Comparison of ENCODE assay signal across 8 cellular contexts in the genomic region with DNA sequence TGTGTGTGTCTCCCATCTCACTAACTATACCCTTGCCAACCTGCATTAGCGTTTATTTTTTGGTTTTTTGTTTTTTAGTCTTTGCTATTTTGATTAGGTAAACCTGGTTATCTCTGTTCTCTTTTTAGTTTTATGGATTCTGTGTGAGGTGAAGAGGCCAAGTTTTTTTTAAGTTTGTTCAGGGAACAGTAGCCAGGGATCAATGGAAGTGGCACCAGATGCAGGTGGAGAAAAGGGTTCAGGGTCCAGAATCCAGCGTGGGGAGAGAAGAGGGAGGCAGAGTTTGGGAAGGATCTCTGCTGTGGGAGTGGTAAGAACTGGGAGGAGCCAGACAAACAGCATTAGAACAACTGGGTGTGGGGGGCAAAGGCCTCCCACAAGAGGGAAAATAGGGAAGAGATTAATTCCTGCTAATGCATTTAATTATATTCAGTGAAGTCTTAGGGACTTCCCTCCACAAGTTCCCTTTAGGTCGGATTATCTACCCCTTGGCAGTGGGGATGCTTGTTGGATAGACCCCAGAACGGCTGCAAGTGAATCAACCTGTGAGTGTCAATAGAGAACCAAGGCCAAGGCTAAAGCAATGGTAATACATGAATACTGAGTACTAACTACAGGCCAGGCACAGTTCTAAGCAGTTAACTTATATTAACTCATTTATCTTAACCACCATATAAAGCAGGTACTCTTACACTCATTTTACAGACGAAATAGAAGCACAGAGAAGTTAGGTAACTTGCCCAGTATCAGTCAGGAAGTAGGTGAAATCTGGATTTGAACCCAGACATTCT. TPM values are rescaled to one million over a fixed set of nuclear protein-coding genes. Genes with fewer than 3 reads are reported as not detected.
A peak's percentile ranks its signal among the peaks of the same experiment; 100 is the strongest.
DNase-seq lines count a peak whose midpoint lies in the region; ATAC-seq, FAIRE-seq and TF ChIP-seq lines count a peak whose summit lies in the region.

No MANE protein-coding gene starts in this region.

- RAD21 ChIA-PET in HCT116 (lab: Charles Lee; ENCODE audit: low non-redundant PET in 1 of 2, low total read pairs in 2 of 2, uncharacterized antibody in 2 of 2, unreplicated experiment in 2 of 2), result no interaction called here

- no peak for TF ChIP-seq EP300 in gastroesophageal sphincter (IDR thresholded peaks at IDR 0.05)

- no peak for FAIRE-seq in small intestine (lab: Jason Lieb, UNC)

- TSS peak; percentile 96 for BruUV-seq in HCT116 (replicated peaks; lab: Mats Ljungman, UMichigan)

- H3K79me2 ChIP-seq in HCT116 (ENCODE audit: insufficient read depth, low read length), result peaks cover 42% of the 10 kb centered on the region

- no peaks in the 10 kb centered on the region for H4K20me1 ChIP-seq in HCT116 (ENCODE audit: insufficient read depth)

- CTCF ChIA-PET in HCT116 (lab: Charles Lee), result interaction anchor here (0.9 to 2.0 kb wide), 3 partner anchors 11 to 73 kb away, joined by 3 to 11 read pairs (median 4); a partner anchor contains a TSS

- WGBS in gastroesophageal sphincter (ENCODE audit: low coverage in 1 of 2), 2 donors, result 66 to 71% methylated on average over 4 to 5 of the region's 5 CpGs
- WGBS in small intestine, 3 donors, result 15 to 57% (median 21%) methylated on average over 5 of the region's 5 CpGs

- H3K27ac ChIP-seq in HCT116 (ENCODE audit: low read depth, low read length) (peak overlapping the region; percentile 86), gastroesophageal sphincter (peak overlapping the region in 3 of 4 donors; percentile 78 to 85 (median 85)), small intestine (ENCODE audit: low read depth in 1 of 2, low read length in 1 of 2) (peak overlapping the region; percentile 60 to 95)

- TF ChIP-seq POLR2A in HCT116 (IDR thresholded peaks at IDR 0.05; ENCODE audit: borderline replicate concordance, extremely low read depth, insufficient read depth, insufficient read length) (no peak), gastroesophageal sphincter (IDR thresholded peaks at IDR 0.05) (no peak)

- H3K4me1 ChIP-seq in HCT116 (ENCODE audit: control insufficient read depth in 1 of 2, insufficient read depth in 2 of 2, low read length in 2 of 2), result peaks cover 30 to 50% of the 10 kb centered on the region in 2 experiments; a peak in 3 of 4 replicates
- H3K4me1 ChIP-seq in gastroesophageal sphincter, result peaks cover 0 to 51% (median 27%) of the 10 kb centered on the region in 3 donors
- peaks cover 4 to 12% of the 10 kb centered on the region in 2 donors for H3K4me1 ChIP-seq in small intestine (ENCODE audit: control insufficient read depth in 2 of 2, insufficient read depth in 1 of 2, low read depth in 1 of 2, low read length in 1 of 2)

- peak overlapping the region; percentile 100 for H3K4me2 ChIP-seq in HCT116 (ENCODE audit: low read length)

- intact Hi-C loops in HCT116 (cut with micrococcal nuclease), result no loop called here

- peak overlapping the region; percentile 99 for H3K9ac ChIP-seq in HCT116 (ENCODE audit: low read length)

- peak overlapping the region; percentile 98 for H3K27ac Mint-ChIP-seq in T-helper 17 cell

- H3K36me3 ChIP-seq in HCT116 (ENCODE audit: control insufficient read depth in 1 of 2, insufficient read depth in 2 of 2, low read length in 2 of 2), result no peaks in the 10 kb centered on the region
- no peaks in the 10 kb centered on the region for H3K36me3 ChIP-seq in gastroesophageal sphincter
- no peaks in the 10 kb centered on the region for H3K36me3 ChIP-seq in small intestine (ENCODE audit: control insufficient read depth in 2 of 2, insufficient read depth in 2 of 2, low read length in 2 of 2)

- H3K4me3 ChIP-seq in HCT116 (replicated peaks in 1 of 2; ENCODE audit: low read depth in 1 of 2, low read length in 2 of 2) (peak overlapping the region; percentile 88 to 95), gastroesophageal sphincter (peak overlapping the region; percentile 37 to 66), small intestine (ENCODE audit: low read depth in 1 of 2, low read length in 2 of 2) (no peak overlapping the region)

- H3K27me3 Mint-ChIP-seq in T-helper 17 cell, result no peaks in the 10 kb centered on the region

- no peaks in the 10 kb centered on the region for H3K9me3 ChIP-seq in HCT116 (ENCODE audit: control insufficient read depth in 1 of 2, insufficient read depth in 1 of 2, low read depth in 1 of 2, low read length in 2 of 2)
- H3K9me3 ChIP-seq in T-helper 17 cell (ENCODE audit: control insufficient read depth, low read length, poor library complexity, severe bottlenecking), result no peaks in the 10 kb centered on the region
- H3K9me3 ChIP-seq in gastroesophageal sphincter, result no peaks in the 10 kb centered on the region
- no peaks in the 10 kb centered on the region for H3K9me3 ChIP-seq in small intestine (ENCODE audit: control insufficient read depth, low read depth)

- H3K4me1 Mint-ChIP-seq in T-helper 17 cell, result peaks cover 58% of the 10 kb centered on the region

- DNase-seq in HCT116 (ENCODE audit: low read depth, low spot score) (no peak), T-helper 17 cell (no peak), small intestine (peak; percentile 94), nucleus accumbens (lab: John Stamatoyannopoulos, UW) (no peak), NCI-H748 (lab: John Stamatoyannopoulos, UW; ENCODE audit: unreplicated experiment) (no peak)

- TF ChIP-seq RAD21 in HCT116 (IDR thresholded peaks at IDR 0.05; ENCODE audit: low read depth), result no peak

- H3K27me3 ChIP-seq in HCT116 (ENCODE audit: insufficient read depth, low read length) (no peaks in the 10 kb centered on the region), gastroesophageal sphincter (no peaks in the 10 kb centered on the region), small intestine (ENCODE audit: control insufficient read depth in 2 of 2, insufficient read depth in 2 of 2, low read length in 2 of 2) (no peaks in the 10 kb centered on the region)

- H3K36me3 Mint-ChIP-seq in T-helper 17 cell (ENCODE audit: low read depth), result peaks cover 4% of the 10 kb centered on the region

- H3K9me2 ChIP-seq in HCT116 (ENCODE audit: insufficient read depth), result no peaks in the 10 kb centered on the region

- POLR2A ChIA-PET in HCT116 (lab: Charles Lee), result interaction anchor here (2.3 kb wide), 1 partner anchor 71 kb away, joined by 17 read pairs; a partner anchor contains a TSS

- ATAC-seq in HCT116, result no peak
- no peak for ATAC-seq in T-helper 17 cell
- ATAC-seq in gastroesophageal sphincter, result no peak
- ATAC-seq in GM19452 (IDR thresholded peaks at IDR 0.05; ENCODE audit: unreplicated experiment), result no peak
- ATAC-seq in GM18520 (IDR thresholded peaks at IDR 0.05; ENCODE audit: unreplicated experiment), result no peak

- H2AFZ ChIP-seq in HCT116 (ENCODE audit: low read depth, low read length, poor library complexity, severe bottlenecking), result no peak overlapping the region

- TF ChIP-seq CTCF in HCT116 (IDR thresholded peaks at IDR 0.05 in 2 of 3, conservative IDR thresholded peaks at IDR 0.05 in 1 of 3; ENCODE audit: borderline replicate concordance in 1 of 3, insufficient read depth in 1 of 3, low read depth in 2 of 3, low read length in 2 of 3), result no peak
- no peak for TF ChIP-seq CTCF in gastroesophageal sphincter (IDR thresholded peaks at IDR 0.05)

- peak overlapping the region; percentile 99 for H3K4me3 Mint-ChIP-seq in T-helper 17 cell

TF ChIP-seq in HCT116, 20 proteins besides CTCF, POLR2A, EP300 and RAD21 (continues in another document):
- TF ChIP-seq YY1 (IDR thresholded peaks at IDR 0.05; ENCODE audit: extremely low read depth, insufficient replicate concordance, low read depth, low read length), result no peak
- no peak for TF ChIP-seq CEBPB (IDR thresholded peaks at IDR 0.05; ENCODE audit: low read depth)
- TF ChIP-seq FOSL1 (IDR thresholded peaks at IDR 0.05; ENCODE audit: low read depth), result no peak
- TF ChIP-seq ZNF274 (IDR thresholded peaks at IDR 0.05; ENCODE audit: low read depth, low read length), result no peak
- TF ChIP-seq POLR2AphosphoS5 (IDR thresholded peaks at IDR 0.05; ENCODE audit: low read depth, low read length), result no peak
- no peak for TF ChIP-seq SIN3A (IDR thresholded peaks at IDR 0.05; ENCODE audit: low read depth)
- no peak for TF ChIP-seq JUND (IDR thresholded peaks at IDR 0.05)
- TF ChIP-seq ELF1 (IDR thresholded peaks at IDR 0.05; ENCODE audit: borderline replicate concordance, low read depth), result no peak
- TF ChIP-seq CBX3 (IDR thresholded peaks at IDR 0.05; ENCODE audit: low read depth), result no peak

RNA-seq across cellular contexts. Expression of a gene that starts 0.6 kb away (rescaled TPM):
- total RNA-seq in HCT116 (2021; ENCODE audit: unreplicated experiment) (0.76 TPM), T-helper 17 cell (not detected), gastroesophageal sphincter (not detected)
- polyA plus RNA-seq in HCT116 (2012), result 0.16 and 0.34 TPM in 2 replicates
- polyA plus RNA-seq in small intestine, result under 1 TPM in 1 of 3 donors, not detected in 2; 0.28 TPM

RNA-seq across cellular contexts. Expression of a gene that starts 0.8 kb away (rescaled TPM):
- total RNA-seq in HCT116 (2021; ENCODE audit: unreplicated experiment), result 69.9 TPM
- polyA plus RNA-seq in HCT116 (2012), result 51.0 and 66.3 TPM in 2 replicates
- 100 to 1,000 TPM; 471 to 552 TPM for total RNA-seq in T-helper 17 cell
- total RNA-seq in gastroesophageal sphincter, result 10 to 100 TPM; 28.9 to 38.0 (median 35.6) TPM
- polyA plus RNA-seq in small intestine, result 10 to 100 TPM; 25.9 to 38.3 (median 32.0) TPM

RNA-seq across cellular contexts. Expression of a gene that starts 37.1 kb away (rescaled TPM):
- total RNA-seq in HCT116 (2021; ENCODE audit: unreplicated experiment), result 15.9 TPM
- polyA plus RNA-seq in HCT116 (2012), result 14.9 and 18.0 TPM in 2 replicates
- total RNA-seq in T-helper 17 cell, result 10 to 100 TPM; 17.0 to 18.0 TPM
- total RNA-seq in gastroesophageal sphincter, result 10 to 100 TPM; 21.4 to 71.0 (median 42.4) TPM
- 100 to 1,000 TPM; 194 to 316 (median 217) TPM for polyA plus RNA-seq in small intestine

RNA-seq across cellular contexts. Expression of a gene that starts 49.0 kb away (rescaled TPM):
- total RNA-seq in HCT116 (2021; ENCODE audit: unreplicated experiment) (5.9 TPM), T-helper 17 cell (100 to 1,000 TPM in 1 of 2 donors, 10 to 100 TPM in 1; 44.0 to 117 TPM), gastroesophageal sphincter (10 to 100 TPM; 10.4 to 93.7 (median 42.2) TPM)
- 3.8 and 5.3 TPM in 2 replicates for polyA plus RNA-seq in HCT116 (2012)
- polyA plus RNA-seq in small intestine, result 10 to 100 TPM; 29.4 to 66.2 (median 42.2) TPM

Comparison
In these comparisons a context has a peak if more than half of its experiments do, and no peak if none do; other contexts are left out.
1. H3K4me3 ChIP-seq: peak in HCT116 (2 of 2) and gastroesophageal sphincter (2 of 2); none in small intestine (0 of 2).
2. Peak in every context shown above with its lines, with median percentiles within 50 percentile points of each other: H3K27ac ChIP-seq.